ENCODE assay signal across 1 cellular context in the genomic region with DNA sequence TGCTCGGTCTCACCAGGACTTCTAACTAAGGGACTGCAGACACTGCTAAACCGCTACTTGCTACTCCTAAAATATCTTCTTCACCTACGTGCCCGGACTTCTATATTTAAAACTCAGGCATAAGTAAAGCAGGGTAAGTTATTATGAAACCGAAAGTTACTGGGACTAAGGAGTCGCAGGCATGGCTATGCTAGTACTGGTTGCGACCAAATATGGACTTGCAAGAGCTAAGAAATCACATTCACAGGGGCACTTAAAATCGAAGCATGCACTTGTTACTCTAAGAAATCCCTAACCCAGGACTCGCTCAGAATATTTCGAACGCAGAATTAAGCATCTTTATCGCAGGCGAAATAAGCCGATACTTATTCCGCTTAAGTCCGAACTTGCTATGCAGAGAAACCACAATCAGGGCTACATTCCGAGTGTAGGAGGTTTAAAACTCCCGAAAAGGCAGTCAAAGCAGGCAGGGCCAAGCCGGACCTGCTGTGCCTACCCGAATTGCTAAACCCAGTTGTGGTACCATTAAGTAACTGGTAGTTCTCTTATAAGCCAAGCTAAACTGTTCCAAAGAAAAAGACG.
TF ChIP-seq lines count a peak whose summit lies in the region.

No MANE protein-coding gene starts in this region.

TF ChIP-seq in endothelial cell of umbilical vein, 7 proteins besides CTCF, POLR2A, EP300 and RAD21 (continued from another document):
- TF ChIP-seq EZH2 (IDR thresholded peaks at IDR 0.05; ENCODE audit: borderline replicate concordance, low read depth, low read length, severe bottlenecking): no peak
- no peak for TF ChIP-seq MYC (IDR thresholded peaks at IDR 0.05; ENCODE audit: low read depth, low read length)
